Comparison of ENCODE assay signal across 20 cellular contexts in the genomic region with DNA sequence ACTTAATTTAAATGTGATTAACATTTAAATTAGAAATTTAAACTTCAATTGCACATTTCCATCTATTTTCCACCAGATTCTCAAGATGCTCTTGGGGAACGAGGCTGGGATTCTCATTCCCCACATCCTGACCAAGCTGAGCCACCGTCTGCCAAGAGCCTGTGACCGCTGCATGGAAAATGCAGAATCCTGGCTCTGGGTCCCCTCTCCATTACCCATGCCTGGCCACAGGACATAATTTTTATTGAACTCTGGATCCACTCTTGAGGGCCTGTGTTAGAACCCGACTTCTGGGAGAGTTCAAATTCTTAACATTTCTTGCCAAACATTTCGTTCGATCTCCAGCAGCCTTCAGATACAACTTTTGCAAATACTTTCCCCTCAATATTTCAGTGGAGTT.
"Had no signal": no experiment of that assay in that cellular context is flagged by ENCODE, and none has a peak within 500 bp of the region (broad histone marks: within the 10 kb centered on the region; RNA-seq: fewer than 3 reads in every experiment).

No MANE protein-coding gene starts in this region.

- H3K36me3 ChIP-seq: colonic mucosa, pancreas, prostate gland, right lobe of liver, tibial artery, upper lobe of left lung, vagina had no signal

- H3K27ac ChIP-seq: pancreas, prostate gland, right lobe of liver, skin epidermis, tibial artery, upper lobe of left lung, vagina had no signal

- H3K9me3 ChIP-seq: colonic mucosa, pancreas, prostate gland, right lobe of liver, tibial artery, upper lobe of left lung, vagina had no signal

- DNase-seq: colonic mucosa; dermis blood vessel endothelial cell; foreskin melanocyte; kidney; left cardiac atrium; left ventricle myocardium superior; mesenchymal stem cell; naive B cell; occipital lobe; pancreas; stimulated activated CD4-positive, alpha-beta T cell treated with anti-CD3 and anti-CD28 coated beads, Interleukin-2, amount 100 ng/mL, for 24 hours; stimulated activated naive CD4-positive, alpha-beta T cell; upper lobe of left lung had no signal

- H3K4me3 ChIP-seq: colonic mucosa, hepatocyte, lung, pancreas, prostate gland, right lobe of liver, skin epidermis, tibial artery, upper lobe of left lung, vagina had no signal

- H3K27me3 ChIP-seq: colonic mucosa, hepatocyte, pancreas, right lobe of liver, tibial artery, upper lobe of left lung, vagina had no signal

- H3K4me1 ChIP-seq: colonic mucosa, pancreas, prostate gland, right lobe of liver, upper lobe of left lung, vagina had no signal
